ENCODE assay signal across 2 cellular contexts in the genomic region with DNA sequence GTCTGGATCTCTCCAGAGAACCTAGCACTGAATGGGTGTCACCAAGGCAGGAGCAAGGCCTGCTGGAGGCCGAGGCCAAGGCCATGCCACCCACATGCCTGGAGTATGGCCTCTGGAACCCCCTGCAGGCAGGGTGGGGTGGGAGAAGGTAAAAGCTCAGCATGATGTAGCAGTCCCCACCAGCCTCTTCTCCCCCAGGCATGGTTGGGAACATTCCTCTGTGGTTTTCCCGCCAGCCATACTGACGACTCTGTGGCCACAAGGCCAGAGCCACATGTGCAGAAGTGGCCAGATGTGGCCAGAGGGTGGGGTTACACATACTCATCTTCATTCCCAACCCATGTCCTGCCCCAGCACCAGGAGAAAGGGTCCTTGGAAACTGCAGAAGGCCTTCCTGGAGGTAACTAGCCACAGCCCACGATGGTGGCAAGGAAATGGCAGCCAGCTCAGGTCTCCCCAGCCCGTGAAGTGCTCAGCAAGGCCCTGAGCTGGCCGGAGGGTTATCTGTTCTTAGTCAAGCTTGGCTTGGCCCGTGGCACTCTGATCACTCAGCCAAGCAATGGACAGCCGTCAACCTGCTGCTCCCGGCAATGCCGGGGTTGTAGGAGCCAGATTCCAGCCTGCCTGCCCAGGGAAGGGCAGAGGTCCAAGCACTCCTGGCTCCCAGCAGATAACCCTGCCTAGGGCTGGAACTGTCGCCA.
TF ChIP-seq lines count a peak whose summit lies in the region.

No MANE protein-coding gene starts in this region.

TF ChIP-seq in HCT116, 20 proteins besides CTCF, POLR2A, EP300 and RAD21:
- TF ChIP-seq ZFX (IDR thresholded peaks at IDR 0.05), result 0 out of 2 replicates have a peak, but pooled peaks have one; percentile 10
- TF ChIP-seq TCF7L2 (IDR thresholded peaks at IDR 0.05; ENCODE audit: borderline replicate concordance, extremely low read depth, insufficient read depth, insufficient read length), result no peak
- TF ChIP-seq, protein P1, sequence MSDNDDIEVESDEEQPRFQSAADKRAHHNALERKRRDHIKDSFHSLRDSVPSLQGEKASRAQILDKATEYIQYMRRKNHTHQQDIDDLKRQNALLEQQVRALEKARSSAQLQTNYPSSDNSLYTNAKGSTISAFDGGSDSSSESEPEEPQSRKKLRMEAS (IDR thresholded peaks at IDR 0.05), result peak; percentile 15; the same call in 1 of the 2 replicates
- no peak for TF ChIP-seq SP1 (IDR thresholded peaks at IDR 0.05; ENCODE audit: low read depth)

TF ChIP-seq in GM12878, 131 proteins besides CTCF, POLR2A, EP300 and RAD21:
- TF ChIP-seq MYB (IDR thresholded peaks at IDR 0.05; ENCODE audit: borderline replicate concordance, low read depth, low read length) (no peak), ZBED1 (IDR thresholded peaks at IDR 0.05; ENCODE audit: borderline replicate concordance) (no peak), RUNX3 (IDR thresholded peaks at IDR 0.05; ENCODE audit: low read length) (0 out of 2 replicates have a peak, but pooled peaks have one; percentile 19), BCL11A (IDR thresholded peaks at IDR 0.05; ENCODE audit: low read depth, low read length) (no peak), IRF4 (IDR thresholded peaks at IDR 0.05; ENCODE audit: low read depth, low read length) (no peak), SREBF1 (IDR thresholded peaks at IDR 0.05; ENCODE audit: low read length) (no peak), NFYA (IDR thresholded peaks at IDR 0.05; ENCODE audit: borderline replicate concordance, low read depth, low read length) (no peak)
- TF ChIP-seq, protein P2, sequence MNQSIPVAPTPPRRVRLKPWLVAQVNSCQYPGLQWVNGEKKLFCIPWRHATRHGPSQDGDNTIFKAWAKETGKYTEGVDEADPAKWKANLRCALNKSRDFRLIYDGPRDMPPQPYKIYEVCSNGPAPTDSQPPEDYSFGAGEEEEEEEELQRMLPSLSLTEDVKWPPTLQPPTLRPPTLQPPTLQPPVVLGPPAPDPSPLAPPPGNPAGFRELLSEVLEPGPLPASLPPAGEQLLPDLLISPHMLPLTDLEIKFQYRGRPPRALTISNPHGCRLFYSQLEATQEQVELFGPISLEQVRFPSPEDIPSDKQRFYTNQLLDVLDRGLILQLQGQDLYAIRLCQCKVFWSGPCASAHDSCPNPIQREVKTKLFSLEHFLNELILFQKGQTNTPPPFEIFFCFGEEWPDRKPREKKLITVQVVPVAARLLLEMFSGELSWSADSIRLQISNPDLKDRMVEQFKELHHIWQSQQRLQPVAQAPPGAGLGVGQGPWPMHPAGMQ (IDR thresholded peaks at IDR 0.05; ENCODE audit: borderline replicate concordance), result no peak
- TF ChIP-seq, protein P3, sequence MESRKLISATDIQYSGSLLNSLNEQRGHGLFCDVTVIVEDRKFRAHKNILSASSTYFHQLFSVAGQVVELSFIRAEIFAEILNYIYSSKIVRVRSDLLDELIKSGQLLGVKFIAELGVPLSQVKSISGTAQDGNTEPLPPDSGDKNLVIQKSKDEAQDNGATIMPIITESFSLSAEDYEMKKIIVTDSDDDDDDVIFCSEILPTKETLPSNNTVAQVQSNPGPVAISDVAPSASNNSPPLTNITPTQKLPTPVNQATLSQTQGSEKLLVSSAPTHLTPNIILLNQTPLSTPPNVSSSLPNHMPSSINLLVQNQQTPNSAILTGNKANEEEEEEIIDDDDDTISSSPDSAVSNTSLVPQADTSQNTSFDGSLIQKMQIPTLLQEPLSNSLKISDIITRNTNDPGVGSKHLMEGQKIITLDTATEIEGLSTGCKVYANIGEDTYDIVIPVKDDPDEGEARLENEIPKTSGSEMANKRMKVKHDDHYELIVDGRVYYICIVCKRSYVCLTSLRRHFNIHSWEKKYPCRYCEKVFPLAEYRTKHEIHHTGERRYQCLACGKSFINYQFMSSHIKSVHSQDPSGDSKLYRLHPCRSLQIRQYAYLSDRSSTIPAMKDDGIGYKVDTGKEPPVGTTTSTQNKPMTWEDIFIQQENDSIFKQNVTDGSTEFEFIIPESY (IDR thresholded peaks at IDR 0.05), result no peak
TF ChIP-seq in GM12878: peak in this region for 1.
